8 cellular contexts compared by ENCODE assay signal in the genomic region with DNA sequence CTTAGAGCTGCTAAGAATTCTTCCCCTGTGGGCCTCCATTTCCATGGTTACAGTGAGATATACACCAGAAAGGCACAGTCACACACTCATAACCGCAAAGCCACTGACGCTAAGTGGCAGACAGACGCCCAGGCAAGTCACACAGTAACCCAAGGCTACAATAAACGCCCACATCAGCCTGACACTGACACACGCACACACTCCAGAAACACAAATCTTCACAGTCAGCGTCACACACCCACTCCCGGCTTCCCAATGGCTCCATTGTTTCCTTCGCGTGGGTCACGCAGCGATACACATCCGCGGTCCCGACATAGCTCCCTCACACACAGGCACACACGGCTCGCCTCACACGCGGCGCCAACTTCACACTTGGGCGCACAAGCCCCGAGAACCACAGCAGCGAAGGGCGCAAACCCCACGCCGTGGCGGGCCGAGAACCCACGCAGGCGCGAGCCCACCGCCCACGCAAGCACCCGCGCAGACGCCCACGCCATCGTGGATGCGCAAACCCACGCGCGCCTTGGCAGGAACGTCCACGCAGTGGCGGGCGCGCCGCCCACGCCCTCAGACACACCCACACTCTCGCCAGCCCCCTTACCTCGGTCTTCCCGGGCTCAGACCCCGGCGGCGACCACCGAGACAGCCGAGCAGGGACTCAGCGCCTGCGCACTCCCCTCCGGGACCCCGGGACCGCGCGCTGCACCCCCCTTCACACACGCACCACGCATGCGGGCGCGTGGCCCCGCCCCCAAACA. TPM values are rescaled to one million over a fixed set of nuclear protein-coding genes. Genes with fewer than 3 reads are reported as not detected.
DNase-seq lines count a peak whose midpoint lies in the region; ATAC-seq and TF ChIP-seq lines count a peak whose summit lies in the region.

A gene (minus strand): TSS at position 675 of the 758 bp plus-strand sequence. CDS start 14,975 bp downstream, outside the sequence.

- H3K36me3 ChIP-seq in colonic mucosa (no peaks in the 10 kb centered on the region), lung (ENCODE audit: control insufficient read depth in 2 of 2, insufficient read depth in 2 of 2, low read length in 2 of 2) (no peaks in the 10 kb centered on the region)

- peak within 1 kb of the TSS; percentile 87 to 90 (median 87) for H3K4me3 Mint-ChIP-seq in T-cell

- peaks cover 0 to 14% (median 12%) of the 10 kb centered on the region in 3 donors for H3K4me1 Mint-ChIP-seq in T-cell

- peak; percentile 56 for DNase-seq in ELR (ENCODE audit: low read depth)
- peak in 29 of 34 experiments; percentile 8 to 73 (median 36) for DNase-seq in T-cell
- peak; percentile 17 for DNase-seq in colonic mucosa
- no peak for DNase-seq in lung (ENCODE audit: low spot score)
- DNase-seq in stimulated activated CD8-positive, alpha-beta memory T cell treated with anti-CD3 and anti-CD28 coated beads, Interleukin-2, amount 100 ng/mL, for 48 hours (ENCODE audit: low read depth in 2 of 2), result peak; percentile 5 to 10
- no peak for DNase-seq in GDM1 (lab: John Stamatoyannopoulos, UW)

- H3K4me1 ChIP-seq in colonic mucosa, result no peaks in the 10 kb centered on the region
- H3K4me1 ChIP-seq in lung (ENCODE audit: control insufficient read depth in 2 of 2, insufficient read depth in 2 of 2, low read length in 2 of 2), result peaks cover 5% of the 10 kb centered on the region in 2 donors

- CTCF ChIA-PET in T-cell (lab: Charles Lee), result no interaction called here

- peak within 1 kb of the TSS in 1 of 2 donors; percentile 40 for H3K9ac ChIP-seq in colonic mucosa (ENCODE audit: low read depth in 2 of 2, low read length in 2 of 2)

- H3K9me3 ChIP-seq in colonic mucosa (no peaks in the 10 kb centered on the region), lung (ENCODE audit: control insufficient read depth in 2 of 2, insufficient read depth in 1 of 2, low read length in 1 of 2) (peaks cover 0 to 52% of the 10 kb centered on the region in 2 donors)

- peaks cover 25% of the 10 kb centered on the region for H3K36me3 Mint-ChIP-seq in T-cell

- peak within 1 kb of the TSS; percentile 79 to 84 for H3K27ac Mint-ChIP-seq in T-cell

- POLR2A ChIA-PET in T-cell (lab: Charles Lee), result no interaction called here

- H3K27me3 Mint-ChIP-seq in T-cell, result peaks cover 36% of the 10 kb centered on the region in 2 donors

- ATAC-seq in T-cell (replicated peaks in 1 of 4) (peak in 2 of 4 experiments; percentile 15 to 60), lung (ENCODE audit: insufficient read depth, low FRiP score) (no peak), GM18858 (IDR thresholded peaks at IDR 0.05; ENCODE audit: unreplicated experiment) (no peak), HG02884 (IDR thresholded peaks at IDR 0.05; ENCODE audit: unreplicated experiment) (no peak)

- no peaks in the 10 kb centered on the region for H3K27me3 ChIP-seq in colonic mucosa
- H3K27me3 ChIP-seq in lung (ENCODE audit: control insufficient read depth, insufficient read depth), result no peaks in the 10 kb centered on the region

- H3K4me3 ChIP-seq in colonic mucosa (peak within 1 kb of the TSS; percentile 47), lung (peak within 1 kb of the TSS; percentile 77)

- H3K9me3 Mint-ChIP-seq in T-cell, result peaks cover 43 to 67% (median 63%) of the 10 kb centered on the region in 3 donors

- TF ChIP-seq CTCF in colonic mucosa (IDR thresholded peaks at IDR 0.05) (no peak), lung (IDR thresholded peaks at IDR 0.05; ENCODE audit: control extremely low read depth, extremely low read depth) (no peak)

- WGBS in lung, 2 donors, result 1 to 3% methylated on average over 66 to 69 of the region's 69 CpGs

- intact Hi-C loops in colonic mucosa (cut with DNase I), result no loop called here

- H3K27ac ChIP-seq in colonic mucosa (peak within 1 kb of the TSS; percentile 52), lung (ENCODE audit: low read depth in 1 of 2, low read length in 1 of 2) (peak within 1 kb of the TSS; percentile 37 to 77)

RNA-seq across cellular contexts. Expression of the gene that starts here (rescaled TPM):
- 1 to 10 TPM in 4 of 5 donors, under 1 TPM in 1; 0.56 to 5.2 (median 1.8) TPM for total RNA-seq in T-cell
- total RNA-seq in colonic mucosa, result 1 to 10 TPM; 1.1 to 1.3 TPM
- 10 to 100 TPM in 1 of 2 donors, 1 to 10 TPM in 1; 3.1 to 12.9 TPM for total RNA-seq in lung
- 1 to 10 TPM in 1 of 2 donors, under 1 TPM in 1; 0.69 to 1.2 TPM for polyA plus RNA-seq in lung

Comparison
In these comparisons a context has a peak if more than half of its experiments do, and no peak if none do; other contexts are left out.
1. DNase-seq: peak in ELR (single experiment), T-cell (29 of 34), colonic mucosa (single experiment) and stimulated activated CD8-positive, alpha-beta memory T cell treated with anti-CD3 and anti-CD28 coated beads, Interleukin-2, amount 100 ng/mL, for 48 hours (2 of 2); none in lung (single experiment) and GDM1 (single experiment).